2 cellular contexts compared by ENCODE assay signal in genomic region chr3:19901918-19902317, GRCh38.
TF ChIP-seq lines count a peak whose summit lies in the region.

No MANE protein-coding gene starts in this region.

TF ChIP-seq in liver, 16 proteins besides CTCF, POLR2A, EP300 and RAD21 (continued from another document):
- TF ChIP-seq ATF3 (IDR thresholded peaks at IDR 0.05) (no peak), FOXA2 (IDR thresholded peaks at IDR 0.05) (peak; percentile 20), JUND (IDR thresholded peaks at IDR 0.05) (peak in 1 of 2 donors; percentile 43), RXRA (IDR thresholded peaks at IDR 0.05) (peak in 1 of 2 donors; percentile 57), YY1 (IDR thresholded peaks at IDR 0.05) (peak; percentile 25), MAX (IDR thresholded peaks at IDR 0.05) (no peak)

TF ChIP-seq in HepG2, 621 proteins besides CTCF, POLR2A, EP300 and RAD21:
- no peak for TF ChIP-seq TRIM22 (IDR thresholded peaks at IDR 0.05)
- TF ChIP-seq ZSCAN21 (CRISPR knock-in tag; IDR thresholded peaks at IDR 0.05; ENCODE audit: borderline replicate concordance): no peak
- TF ChIP-seq NR2C2 (CRISPR knock-in tag; IDR thresholded peaks at IDR 0.05; ENCODE audit: borderline replicate concordance): no peak
- no peak for TF ChIP-seq HIC2 (CRISPR knock-in tag; IDR thresholded peaks at IDR 0.05; ENCODE audit: low read depth)
- TF ChIP-seq JUND (CRISPR knock-in tag; IDR thresholded peaks at IDR 0.05): no peak
- TF ChIP-seq FOSL1 (CRISPR knock-in tag; IDR thresholded peaks at IDR 0.05; ENCODE audit: borderline replicate concordance): no peak
- no peak for TF ChIP-seq REPIN1 (CRISPR knock-in tag; IDR thresholded peaks at IDR 0.05; ENCODE audit: borderline replicate concordance, low read depth)
- no peak for TF ChIP-seq USF2 (IDR thresholded peaks at IDR 0.05; ENCODE audit: low read depth, low read length)
- no peak for TF ChIP-seq USF2 (CRISPR knock-in tag; IDR thresholded peaks at IDR 0.05; ENCODE audit: borderline replicate concordance)
- TF ChIP-seq ZBTB40 (IDR thresholded peaks at IDR 0.05): no peak
- no peak for TF ChIP-seq ZBTB40 (CRISPR knock-in tag; IDR thresholded peaks at IDR 0.05)
- no peak for TF ChIP-seq MAFF (IDR thresholded peaks at IDR 0.05; ENCODE audit: low read depth, low read length)
- no peak for TF ChIP-seq GPBP1L1 (CRISPR knock-in tag; IDR thresholded peaks at IDR 0.05)
- no peak for TF ChIP-seq ZNF543 (CRISPR knock-in tag; IDR thresholded peaks at IDR 0.05)
- no peak for TF ChIP-seq ZBTB1 (CRISPR knock-in tag; IDR thresholded peaks at IDR 0.05; ENCODE audit: borderline replicate concordance)
- TF ChIP-seq ZNF12 (CRISPR knock-in tag; IDR thresholded peaks at IDR 0.05): no peak
- no peak for TF ChIP-seq ZNF776 (CRISPR knock-in tag; IDR thresholded peaks at IDR 0.05)
- TF ChIP-seq HOXA3 (CRISPR knock-in tag; IDR thresholded peaks at IDR 0.05): no peak
- TF ChIP-seq FOSL2 (CRISPR knock-in tag; IDR thresholded peaks at IDR 0.05): no peak
- no peak for TF ChIP-seq ZNF773 (CRISPR knock-in tag; IDR thresholded peaks at IDR 0.05; ENCODE audit: borderline replicate concordance)
- no peak for TF ChIP-seq CHD4 (IDR thresholded peaks at IDR 0.05; ENCODE audit: borderline replicate concordance, low read length)
TF ChIP-seq in HepG2: peak in this region for 0.
